8 cellular contexts compared by ENCODE assay signal in the genomic region with DNA sequence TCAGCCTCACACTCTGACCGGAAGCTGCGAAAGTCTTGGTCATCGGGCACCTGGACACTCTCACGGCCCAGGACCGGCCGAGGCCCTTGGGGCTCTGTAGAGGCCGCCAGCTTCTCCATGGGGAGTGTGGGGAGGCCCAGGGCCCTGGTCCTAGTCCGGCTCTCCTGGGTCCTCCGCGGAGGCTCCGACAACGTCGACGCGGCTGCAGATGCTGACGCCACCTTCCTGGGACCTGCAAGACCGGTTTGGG. TPM values are rescaled to one million over a fixed set of nuclear protein-coding genes. Genes with fewer than 3 reads are reported as not detected.
A peak's percentile ranks its signal among the peaks of the same experiment; 100 is the strongest.
DNase-seq lines count a peak whose midpoint lies in the region; ATAC-seq and TF ChIP-seq lines count a peak whose summit lies in the region.

No MANE protein-coding gene starts in this region.

- in situ Hi-C loops in gastrocnemius medialis (cut with MboI; ENCODE audit: low sequenced_read_pairs in 4 of 4), result loop anchor here in 2 of 4 donors (5.0 to 10.0 kb wide), 2 partner anchors 54 to 56 kb away; no protein-coding TSS in a partner anchor

- H3K4me1 ChIP-seq in RWPE2 (ENCODE audit: insufficient read depth, poor library complexity, severe bottlenecking) (no peaks in the 10 kb centered on the region), gastrocnemius medialis (peaks cover 19 to 25% of the 10 kb centered on the region in 2 donors)

- no peak for TF ChIP-seq CTCF in GM12865 (IDR thresholded peaks at IDR 0.05; ENCODE audit: insufficient read depth, low read depth, low read length, missing control alignments)
- TF ChIP-seq CTCF in RWPE2 (IDR thresholded peaks at IDR 0.05; ENCODE audit: poor library complexity, severe bottlenecking), result no peak
- TF ChIP-seq CTCF in foreskin fibroblast (IDR thresholded peaks at IDR 0.05; ENCODE audit: low read depth, low read length), result no peak
- no peak for TF ChIP-seq CTCF in gastrocnemius medialis (IDR thresholded peaks at IDR 0.05 in 4 of 5, conservative IDR thresholded peaks at IDR 0.05 in 1 of 5)

- H3K4me3 ChIP-seq in GM12865 (ENCODE audit: low read depth, low read length) (peak overlapping the region; percentile 44), RWPE2 (ENCODE audit: severe bottlenecking) (peak overlapping the region; percentile 65), foreskin fibroblast (ENCODE audit: low read depth in 1 of 2, low read length in 2 of 2) (peak overlapping the region; percentile 42 to 46), gastrocnemius medialis (peak overlapping the region; percentile 69 to 92 (median 78))

- intact Hi-C loops in gastrocnemius medialis (cut with DNase I; ENCODE audit: low total_unique reads), result no loop called here

- H3K27me3 ChIP-seq in RWPE2 (ENCODE audit: insufficient read depth, poor library complexity, severe bottlenecking) (no peaks in the 10 kb centered on the region), gastrocnemius medialis (no peaks in the 10 kb centered on the region)

- no peak for TF ChIP-seq POLR2A in gastrocnemius medialis (IDR thresholded peaks at IDR 0.05)

- no peaks in the 10 kb centered on the region for H3K9me3 ChIP-seq in RWPE2 (ENCODE audit: severe bottlenecking)
- H3K9me3 ChIP-seq in gastrocnemius medialis, result no peaks in the 10 kb centered on the region

- peak; percentile 17; the same call in 2 of the 3 replicates for ATAC-seq in RWPE2 (ENCODE audit: low read depth)
- ATAC-seq in gastrocnemius medialis, result peak; percentile 3 to 35
- ATAC-seq in GM21515 (IDR thresholded peaks at IDR 0.05; ENCODE audit: unreplicated experiment), result no peak
- ATAC-seq in GM18868 (IDR thresholded peaks at IDR 0.05; ENCODE audit: unreplicated experiment), result no peak
- no peak for ATAC-seq in GM21786 (IDR thresholded peaks at IDR 0.05; ENCODE audit: unreplicated experiment)

- H3K36me3 ChIP-seq in RWPE2 (ENCODE audit: low read depth) (no peaks in the 10 kb centered on the region), gastrocnemius medialis (no peaks in the 10 kb centered on the region)

- DNase-seq in GM12865 (ENCODE audit: low read depth) (no peak), RWPE2 (ENCODE audit: low spot score) (no peak), foreskin fibroblast (no peak), gastrocnemius medialis (no peak), AML-193 (lab: John Stamatoyannopoulos, UW) (no peak)

- peak overlapping the region; percentile 28 for H3K27ac ChIP-seq in RWPE2 (ENCODE audit: poor library complexity, severe bottlenecking)
- H3K27ac ChIP-seq in gastrocnemius medialis, result peak overlapping the region in 3 of 4 donors; percentile 48 to 63 (median 52)

RNA-seq across cellular contexts. Expression of gene STARD10, which starts 12.9 kb away (rescaled TPM):
- total RNA-seq in gastrocnemius medialis, result 100 to 1,000 TPM in 1 of 4 donors, 10 to 100 TPM in 3; 39.1 to 103 (median 71.1) TPM

RNA-seq across cellular contexts. Expression of gene ARAP1, which starts 28.8 kb away (rescaled TPM):
- total RNA-seq in gastrocnemius medialis, result 10 to 100 TPM; 18.3 to 52.0 (median 26.0) TPM

RNA-seq across cellular contexts. Expression of gene ATG16L2, which starts 33.2 kb away (rescaled TPM):
- 1 to 10 TPM; 3.1 to 8.1 (median 4.3) TPM for total RNA-seq in gastrocnemius medialis

Comparison
In these comparisons a context has a peak if more than half of its experiments do, and no peak if none do; other contexts are left out.
1. ATAC-seq: peak in RWPE2 (single experiment) and gastrocnemius medialis (2 of 2); none in GM21515 (single experiment), GM18868 (single experiment) and GM21786 (single experiment).
2. Peak in every context shown above with its lines, with median percentiles within 50 percentile points of each other: H3K4me3 ChIP-seq.